In the genomic region with DNA sequence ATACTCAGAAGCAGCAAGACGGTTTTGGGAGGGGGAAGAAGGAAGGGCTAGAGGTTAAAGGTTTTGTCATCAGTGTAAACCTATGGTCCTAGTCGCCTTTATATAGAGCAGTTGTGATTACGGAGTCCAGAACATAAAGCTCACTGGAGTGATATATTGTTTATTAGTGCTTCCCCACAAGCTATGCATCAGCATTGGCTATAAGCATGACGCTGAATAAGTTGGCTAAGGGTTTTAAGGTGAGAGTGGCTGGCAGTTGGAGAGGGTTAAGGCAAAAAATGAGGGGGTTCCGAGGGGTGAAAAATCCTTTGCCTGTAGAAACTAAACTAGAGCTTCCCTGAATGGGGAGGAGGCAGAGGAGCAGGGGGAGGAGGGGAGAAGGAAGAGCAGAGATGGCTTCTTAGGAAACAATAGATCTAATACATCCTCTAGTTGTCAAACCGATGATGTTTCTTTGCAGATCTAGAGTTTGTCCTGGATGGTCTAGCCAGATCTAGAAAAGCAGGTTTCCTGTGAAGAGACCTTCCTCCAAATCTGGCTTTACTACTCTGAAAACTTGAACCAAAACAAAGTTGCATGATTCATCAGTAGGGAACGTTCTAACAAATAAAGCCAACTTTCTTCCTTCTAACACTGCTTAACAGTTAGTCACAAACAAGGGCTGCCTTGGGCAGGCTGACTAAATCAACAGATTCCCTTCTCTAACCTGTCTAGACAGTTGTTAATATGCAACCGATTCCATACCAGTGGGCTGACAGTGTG, we compare ENCODE assay signal across 8 cellular contexts. TPM values are rescaled to one million over a fixed set of nuclear protein-coding genes. Genes with fewer than 3 reads are reported as not detected.
DNase-seq lines count a peak whose midpoint lies in the region; ATAC-seq and TF ChIP-seq lines count a peak whose summit lies in the region.

No MANE protein-coding gene starts in this region.

- CTCF ChIA-PET in HEK293T (lab: Yijun Ruan, JAX), result interaction anchor here (0.9 kb wide), 1 partner anchor 21 kb away, joined by 3 read pairs; no protein-coding TSS in a partner anchor
- CTCF ChIA-PET in activated CD8-positive, alpha-beta T cell treated with anti-CD3 and anti-CD28 coated beads, Interleukin-2, amount 10 ng/mL, durations not matched to agents 7 days and 5 days (lab: Charles Lee), result interaction anchor here (0.9 to 8.6 kb wide), 4 partner anchors 7 to 363 kb away, joined by 3 to 71 read pairs (median 12); no protein-coding TSS in a partner anchor

- peaks cover 6% of the 10 kb centered on the region for H3K36me3 Mint-ChIP-seq in activated CD8-positive, alpha-beta T cell treated with anti-CD3 and anti-CD28 coated beads, Interleukin-2, amount 10 ng/mL, durations not matched to agents 7 days and 5 days (ENCODE audit: low read depth)

- peak overlapping the region; percentile 73 to 89 for H3K4me3 ChIP-seq in gastroesophageal sphincter

- WGBS in gastroesophageal sphincter (ENCODE audit: low coverage in 1 of 2), 2 donors, result 0 to 4% methylated on average over 6 to 8 of the region's 8 CpGs

- peak overlapping the region; percentile 99 to 100 (median 100) for H3K27ac ChIP-seq in gastroesophageal sphincter

- H3K9me3 Mint-ChIP-seq in activated CD8-positive, alpha-beta T cell treated with anti-CD3 and anti-CD28 coated beads, Interleukin-2, amount 10 ng/mL, durations not matched to agents 7 days and 5 days (ENCODE audit: insufficient read depth), result no peaks in the 10 kb centered on the region

- H3K4me1 ChIP-seq in gastroesophageal sphincter, result peaks cover 27 to 63% (median 39%) of the 10 kb centered on the region in 3 donors

- no peak for TF ChIP-seq EP300 in gastroesophageal sphincter (IDR thresholded peaks at IDR 0.05)

- peak overlapping the region; percentile 95 for H3K4me3 Mint-ChIP-seq in activated CD8-positive, alpha-beta T cell treated with anti-CD3 and anti-CD28 coated beads, Interleukin-2, amount 10 ng/mL, durations not matched to agents 7 days and 5 days

- H3K9me3 ChIP-seq in gastroesophageal sphincter, result no peaks in the 10 kb centered on the region

- no peak for ATAC-seq in activated CD8-positive, alpha-beta T cell treated with anti-CD3 and anti-CD28 coated beads, Interleukin-2, amount 10 ng/mL, durations not matched to agents 7 days and 5 days
- ATAC-seq in gastroesophageal sphincter (peak; percentile 4), omental fat pad (ENCODE audit: low FRiP score) (peak; percentile 57), HG03025 (IDR thresholded peaks at IDR 0.05; ENCODE audit: low FRiP score, unreplicated experiment) (no peak)

- peak overlapping the region; percentile 40 for H3K27ac Mint-ChIP-seq in activated CD8-positive, alpha-beta T cell treated with anti-CD3 and anti-CD28 coated beads, Interleukin-2, amount 10 ng/mL, durations not matched to agents 7 days and 5 days

- no peak for TF ChIP-seq CTCF in gastroesophageal sphincter (IDR thresholded peaks at IDR 0.05)
- no peak for TF ChIP-seq CTCF in omental fat pad (IDR thresholded peaks at IDR 0.05)

- DNase-seq in AG20443 (ENCODE audit: low spot score) (peak; percentile 56), HEK293T (ENCODE audit: extremely low spot score) (no peak), omental fat pad (ENCODE audit: low spot score) (no peak), NCI-H345 (lab: John Stamatoyannopoulos, UW) (no peak), NCI-H1436 treated with DMSO at 0.1 percent for 48 hours (lab: John Stamatoyannopoulos, UW) (no peak)
- DNase-seq in activated CD8-positive, alpha-beta T cell treated with anti-CD3 and anti-CD28 coated beads, Interleukin-2, amount 10 ng/mL, durations not matched to agents 7 days and 5 days, result no peak

- H3K4me1 Mint-ChIP-seq in activated CD8-positive, alpha-beta T cell treated with anti-CD3 and anti-CD28 coated beads, Interleukin-2, amount 10 ng/mL, durations not matched to agents 7 days and 5 days (ENCODE audit: low read depth), result peaks cover 41% of the 10 kb centered on the region

- no peaks in the 10 kb centered on the region for H3K36me3 ChIP-seq in gastroesophageal sphincter

- H3K27me3 Mint-ChIP-seq in activated CD8-positive, alpha-beta T cell treated with anti-CD3 and anti-CD28 coated beads, Interleukin-2, amount 10 ng/mL, durations not matched to agents 7 days and 5 days (ENCODE audit: low read depth), result peaks cover 3% of the 10 kb centered on the region

- no peaks in the 10 kb centered on the region for H3K27me3 ChIP-seq in gastroesophageal sphincter

- POLR2A ChIA-PET in HEK293T (lab: Yijun Ruan, JAX), result no interaction called here
- POLR2A ChIA-PET in activated CD8-positive, alpha-beta T cell treated with anti-CD3 and anti-CD28 coated beads, Interleukin-2, amount 10 ng/mL, durations not matched to agents 7 days and 5 days (lab: Charles Lee), result interaction anchor here (0.8 to 3.8 kb wide), 4 partner anchors 9 to 22 kb away, joined by 3 to 84 read pairs (median 6); no protein-coding TSS in a partner anchor

- TF ChIP-seq POLR2A in gastroesophageal sphincter (IDR thresholded peaks at IDR 0.05), result peak; percentile 19 to 51

TF ChIP-seq in HEK293T, 16 proteins besides CTCF, POLR2A, EP300 and RAD21:
- TF ChIP-seq, protein P1, sequence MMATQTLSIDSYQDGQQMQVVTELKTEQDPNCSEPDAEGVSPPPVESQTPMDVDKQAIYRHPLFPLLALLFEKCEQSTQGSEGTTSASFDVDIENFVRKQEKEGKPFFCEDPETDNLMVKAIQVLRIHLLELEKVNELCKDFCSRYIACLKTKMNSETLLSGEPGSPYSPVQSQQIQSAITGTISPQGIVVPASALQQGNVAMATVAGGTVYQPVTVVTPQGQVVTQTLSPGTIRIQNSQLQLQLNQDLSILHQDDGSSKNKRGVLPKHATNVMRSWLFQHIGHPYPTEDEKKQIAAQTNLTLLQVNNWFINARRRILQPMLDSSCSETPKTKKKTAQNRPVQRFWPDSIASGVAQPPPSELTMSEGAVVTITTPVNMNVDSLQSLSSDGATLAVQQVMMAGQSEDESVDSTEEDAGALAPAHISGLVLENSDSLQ (IDR thresholded peaks at IDR 0.05), result peak; percentile 38
- no peak for TF ChIP-seq TARDBP (IDR thresholded peaks at IDR 0.05)
TF ChIP-seq in HEK293T: peak in this region for 1.

RNA-seq across cellular contexts. Expression of gene KLF7, which starts 2.5 kb away (rescaled TPM):
- total RNA-seq in activated CD8-positive, alpha-beta T cell treated with anti-CD3 and anti-CD28 coated beads, Interleukin-2, amount 10 ng/mL, durations not matched to agents 7 days and 5 days, result 10 to 100 TPM; 16.5 to 19.2 TPM
- total RNA-seq in gastroesophageal sphincter (10 to 100 TPM; 30.7 to 59.3 (median 42.1) TPM), omental fat pad (10 to 100 TPM; 23.0 to 76.3 (median 32.4) TPM)

Comparison
In these comparisons a context has a peak if more than half of its experiments do, and no peak if none do; other contexts are left out.
1. ATAC-seq: peak in gastroesophageal sphincter (single experiment) and omental fat pad (single experiment); none in activated CD8-positive, alpha-beta T cell treated with anti-CD3 and anti-CD28 coated beads, Interleukin-2, amount 10 ng/mL, durations not matched to agents 7 days and 5 days (single experiment) and HG03025 (single experiment).